In genomic region chr6:142329486-142330113, GRCh38 we compare ENCODE assay signal across 1 cellular context.
TF ChIP-seq lines count a peak whose summit lies in the region.

No MANE protein-coding gene starts in this region.

TF ChIP-seq in HepG2, 621 proteins besides CTCF, POLR2A, EP300 and RAD21 (continued from another document):
- TF ChIP-seq TFDP1 (CRISPR knock-in tag; IDR thresholded peaks at IDR 0.05; ENCODE audit: borderline replicate concordance) (no peak), ZNF7 (CRISPR knock-in tag; IDR thresholded peaks at IDR 0.05) (peak; percentile 77; the same call in 1 of the 2 replicates), MEIS1 (CRISPR knock-in tag; IDR thresholded peaks at IDR 0.05; ENCODE audit: borderline replicate concordance) (no peak), ESRRA (CRISPR knock-in tag; IDR thresholded peaks at IDR 0.05; ENCODE audit: low read depth) (no peak), POGZ (CRISPR knock-in tag; IDR thresholded peaks at IDR 0.05) (0 out of 2 replicates have a peak, but pooled peaks have one; percentile 17), NFRKB (IDR thresholded peaks at IDR 0.05) (no peak), ZNF362 (CRISPR knock-in tag; IDR thresholded peaks at IDR 0.05; ENCODE audit: borderline replicate concordance) (0 out of 2 replicates have a peak, but pooled peaks have one; percentile 26), ZNF318 (CRISPR knock-in tag; IDR thresholded peaks at IDR 0.05) (no peak), ZNF24 (IDR thresholded peaks at IDR 0.05) (no peak), SOX13 (IDR thresholded peaks at IDR 0.05) (no peak), SOX13 (CRISPR knock-in tag; conservative IDR thresholded peaks at IDR 0.05 in 1 of 2, IDR thresholded peaks at IDR 0.05 in 1 of 2) (0 out of 4 replicates have a peak, but pooled peaks of 1 of the 2 experiments have one; percentile 7)
